Comparison of ENCODE assay signal across 26 cellular contexts in the genomic region with DNA sequence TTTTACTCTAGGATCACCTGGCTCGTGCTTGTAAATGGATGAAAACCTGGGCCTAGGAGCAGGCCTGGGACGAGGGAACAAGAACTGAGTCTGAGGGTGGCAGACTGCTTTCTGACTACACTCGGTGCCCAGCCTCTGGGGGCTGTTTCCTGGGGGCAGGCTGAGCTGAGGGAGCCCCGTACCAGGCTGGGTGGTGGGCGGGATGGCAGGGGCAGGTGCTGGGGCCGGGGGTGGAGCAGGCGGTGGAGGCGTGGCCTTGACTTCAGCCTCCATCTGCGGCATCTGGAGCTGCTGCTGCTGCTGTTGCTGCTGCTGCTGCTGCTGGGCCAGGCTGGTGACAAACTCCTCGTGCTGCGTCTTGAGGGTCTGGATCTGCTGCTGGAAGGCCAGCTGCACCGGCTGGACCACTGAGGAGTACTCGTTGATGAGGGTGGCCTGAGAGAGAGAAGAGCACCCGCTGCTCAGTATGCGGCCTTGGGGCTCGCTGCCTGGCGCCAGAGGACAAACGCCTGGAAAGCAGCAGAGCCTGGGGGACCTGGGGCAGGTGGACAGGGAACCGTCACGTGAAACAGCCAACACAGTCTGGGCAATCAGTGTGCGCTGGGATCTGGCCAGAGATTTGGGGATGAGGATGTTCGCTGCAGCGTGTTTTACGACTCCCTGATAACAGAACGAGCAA. TPM values are rescaled to one million over a fixed set of nuclear protein-coding genes. Genes with fewer than 3 reads are reported as not detected.
DNase-seq lines count a peak whose midpoint lies in the region; ATAC-seq, FAIRE-seq and TF ChIP-seq lines count a peak whose summit lies in the region.
"Had no signal": no experiment of that assay in that cellular context is flagged by ENCODE, and none has a peak within 500 bp of the region (broad histone marks: within the 10 kb centered on the region; RNA-seq: fewer than 3 reads in every experiment).

No MANE protein-coding gene starts in this region.

- no peaks in the 10 kb centered on the region for H3K23me2 ChIP-seq in H1 (ENCODE audit: low read depth, low read length)

- H2BK5ac ChIP-seq in H1 (ENCODE audit: low read depth, low read length): no peak overlapping the region

- H2AK5ac ChIP-seq in H1 (ENCODE audit: low read depth, low read length): no peak overlapping the region

- no peaks in the 10 kb centered on the region for H3K4me1 Mint-ChIP-seq in activated T-cell treated with anti-CD3 and anti-CD28 coated beads, Interleukin-2, amount 50 U/mL, for 72 hours (ENCODE audit: low read depth)
- no peaks in the 10 kb centered on the region for H3K4me1 Mint-ChIP-seq in progenitor cell of endocrine pancreas (ENCODE audit: low read depth)
- H3K4me1 Mint-ChIP-seq in glutamatergic neuron (ENCODE audit: low read depth, unreplicated experiment): no peaks in the 10 kb centered on the region
- H3K4me1 Mint-ChIP-seq: CD14-positive monocyte; CD8-positive, alpha-beta memory T cell; GM23338 had no signal

- CTCF ChIA-PET in RWPE1 (lab: Yijun Ruan, JAX): no interaction called here
- CTCF ChIA-PET in H1 (lab: Charles Lee; ENCODE audit: partially characterized antibody): interaction anchor here (0.7 to 2.1 kb wide), 3 partner anchors 15 to 72 kb away, joined by 3 to 10 read pairs (median 5); no protein-coding TSS in a partner anchor

- TF ChIP-seq POLR2A in H1 (IDR thresholded peaks at IDR 0.05; ENCODE audit: control extremely low read depth in 1 of 2, low read depth in 2 of 2, low read length in 2 of 2): no peak

- H3K9me3 Mint-ChIP-seq in activated T-cell treated with anti-CD3 and anti-CD28 coated beads, Interleukin-2, amount 50 U/mL, for 72 hours: no peaks in the 10 kb centered on the region
- H3K9me3 Mint-ChIP-seq in progenitor cell of endocrine pancreas (ENCODE audit: low read depth) (no peaks in the 10 kb centered on the region), glutamatergic neuron (ENCODE audit: unreplicated experiment) (no peaks in the 10 kb centered on the region)
- H3K9me3 Mint-ChIP-seq: CD14-positive monocyte; CD4-positive, alpha-beta T cell; CD8-positive, alpha-beta memory T cell; GM23338 had no signal

- no peak overlapping the region for H3K4ac ChIP-seq in H1 (replicated peaks; ENCODE audit: insufficient read length, low read depth, low read length)

- WGBS in H1 (ENCODE audit: extremely low coverage in 1 of 2, insufficient coverage in 1 of 2, insufficient read length in 1 of 2, insufficient replicate concordance in 2 of 2, low coverage in 1 of 2, low lambda C conversion rate in 2 of 2, missing lambda C conversion rate in 1 of 2), 2 experiments: 92% methylated on average over 24 of the region's 25 CpGs; no CpG with 5 or more reads in 1 of the 2 experiments

- no peak overlapping the region for H3K23ac ChIP-seq in H1 (ENCODE audit: insufficient read length)

- H3K27ac ChIP-seq in RWPE1: peak overlapping the region; percentile 6; the same call in 1 of the 2 replicates
- no peak overlapping the region for H3K27ac ChIP-seq in H1 (ENCODE audit: low read depth, low read length)
- H3K27ac ChIP-seq: A549; BLaER1 treated with 17β-estradiol and CSF1 and Interleukin-3, amounts not matched to agents 10 nM and 100 nM had no signal

- H3K9ac ChIP-seq in H1 (replicated peaks in 1 of 4; ENCODE audit: extremely low read depth in 1 of 4, low read depth in 3 of 4, low read length in 3 of 4): no peak overlapping the region

- H3K36me3 ChIP-seq in H1 (ENCODE audit: control insufficient read depth in 2 of 4, insufficient read depth in 4 of 4, low read length in 3 of 4): peaks cover 45 to 86% (median 76%) of the 10 kb centered on the region in 4 experiments

- H3K18ac ChIP-seq in H1 (ENCODE audit: extremely low read depth, low read length): no peak overlapping the region

- peaks cover 0 to 31% of the 10 kb centered on the region in 2 donors for H3K36me3 Mint-ChIP-seq in activated T-cell treated with anti-CD3 and anti-CD28 coated beads, Interleukin-2, amount 50 U/mL, for 72 hours (ENCODE audit: insufficient read depth in 2 of 2)
- peaks cover 11% of the 10 kb centered on the region for H3K36me3 Mint-ChIP-seq in progenitor cell of endocrine pancreas (ENCODE audit: insufficient read depth)
- no peaks in the 10 kb centered on the region for H3K36me3 Mint-ChIP-seq in glutamatergic neuron (ENCODE audit: unreplicated experiment)

- no peak for TF ChIP-seq EP300 in H1 (IDR thresholded peaks at IDR 0.05; ENCODE audit: borderline replicate concordance in 1 of 2, low read depth in 2 of 2, low read length in 2 of 2)

- no peak overlapping the region for H3K56ac ChIP-seq in H1 (replicated peaks; ENCODE audit: insufficient read length, low read depth, low read length)

- no peak overlapping the region for H2BK20ac ChIP-seq in H1 (ENCODE audit: low read length)

- POLR2A ChIA-PET in RWPE1 (lab: Yijun Ruan, JAX; ENCODE audit: low non-redundant PET) (no interaction called here), H1 (lab: Charles Lee; ENCODE audit: partially characterized antibody) (interaction anchor here (0.6 kb wide), 1 partner anchor 35 kb away, joined by 4 read pairs; no protein-coding TSS in a partner anchor)

- H3K4me3 Mint-ChIP-seq in activated T-cell treated with anti-CD3 and anti-CD28 coated beads, Interleukin-2, amount 50 U/mL, for 72 hours: no peak overlapping the region
- no peak overlapping the region for H3K4me3 Mint-ChIP-seq in progenitor cell of endocrine pancreas (ENCODE audit: low read depth)
- H3K4me3 Mint-ChIP-seq in glutamatergic neuron (ENCODE audit: unreplicated experiment): no peak overlapping the region
- H3K4me3 Mint-ChIP-seq: CD14-positive monocyte; CD4-positive, alpha-beta T cell; CD8-positive, alpha-beta memory T cell; GM23338 had no signal

- H3K27me3 ChIP-seq in H1 (replicated peaks in 1 of 4; ENCODE audit: control insufficient read depth in 3 of 4, extremely low read depth in 1 of 4, insufficient read depth in 3 of 4, low read length in 3 of 4): no peaks in the 10 kb centered on the region
- H3K27me3 ChIP-seq: BE2C; BLaER1 treated with 17β-estradiol and CSF1 and Interleukin-3, amounts not matched to agents 10 nM and 100 nM had no signal

- no peaks in the 10 kb centered on the region for H3K9me3 ChIP-seq in H1 (ENCODE audit: insufficient read depth in 2 of 2, low read depth in 1 of 2, low read length in 1 of 2)
- H3K9me3 ChIP-seq: A549; BE2C; BLaER1 treated with 17β-estradiol and CSF1 and Interleukin-3, amounts not matched to agents 10 nM and 100 nM; HAP-1 had no signal

- no peak for DNase-seq in activated T-cell treated with anti-CD3 and anti-CD28 coated beads, Interleukin-2, amount 50 U/mL, for 72 hours
- no peak for DNase-seq in activated T-cell treated with anti-CD3 and anti-CD28 coated beads for 4 hours
- DNase-seq in RWPE1 (ENCODE audit: low spot score): no peak
- DNase-seq in H1 (ENCODE audit: low read depth in 1 of 2, low spot score in 2 of 2): no peak
- DNase-seq in progenitor cell of endocrine pancreas (ENCODE audit: low spot score, unreplicated experiment): no peak
- DNase-seq in glutamatergic neuron: no peak
- DNase-seq in T-helper 9 cell: no peak
- DNase-seq: 8988T; ACHN; AML-193; BE2C; CD4-positive, alpha-beta T cell; CD8-positive, alpha-beta memory T cell; DMS 273 treated with DMSO at 0.1 percent for 48 hours; DMS79; EL; GDM1 had no signal

- no peak overlapping the region for H2BK15ac ChIP-seq in H1 (ENCODE audit: low read length)

- no peak overlapping the region for H2AFZ ChIP-seq in H1 (ENCODE audit: low read length)
- H2AFZ ChIP-seq: GM23338 had no signal

- FAIRE-seq in H1 (lab: Jason Lieb, UNC): no peak
- FAIRE-seq: A549, D721Med, GM12878, H54 had no signal

- H3K14ac ChIP-seq in H1 (ENCODE audit: insufficient read length): no peak overlapping the region

- H2BK12ac ChIP-seq in H1 (ENCODE audit: low read depth, low read length): no peak overlapping the region

- H3K4me2 ChIP-seq in H1 (ENCODE audit: insufficient read depth in 1 of 2, low read depth in 2 of 2, low read length in 2 of 2): no peak overlapping the region
- H3K4me2 ChIP-seq: A549; BLaER1 treated with 17β-estradiol and CSF1 and Interleukin-3, amounts not matched to agents 10 nM and 100 nM; GM23338 had no signal

- peak overlapping the region; percentile 28 for H3K27ac Mint-ChIP-seq in activated T-cell treated with anti-CD3 and anti-CD28 coated beads, Interleukin-2, amount 50 U/mL, for 72 hours
- peak overlapping the region; percentile 37 for H3K27ac Mint-ChIP-seq in progenitor cell of endocrine pancreas
- no peak overlapping the region for H3K27ac Mint-ChIP-seq in glutamatergic neuron (ENCODE audit: unreplicated experiment)
- H3K27ac Mint-ChIP-seq: CD4-positive, alpha-beta T cell; CD8-positive, alpha-beta memory T cell; GM23338 had no signal

- no peak for TF ChIP-seq RAD21 in H1 (IDR thresholded peaks at IDR 0.05 in 1 of 2, conservative IDR thresholded peaks at IDR 0.05 in 1 of 2; ENCODE audit: low read depth in 2 of 2, low read length in 2 of 2)

- H2BK120ac ChIP-seq in H1 (replicated peaks; ENCODE audit: low read depth, low read length): no peak overlapping the region

- no peaks in the 10 kb centered on the region for H3K27me3 Mint-ChIP-seq in activated T-cell treated with anti-CD3 and anti-CD28 coated beads, Interleukin-2, amount 50 U/mL, for 72 hours (ENCODE audit: low read depth)
- H3K27me3 Mint-ChIP-seq in progenitor cell of endocrine pancreas (no peaks in the 10 kb centered on the region), glutamatergic neuron (ENCODE audit: unreplicated experiment) (peaks cover 5% of the 10 kb centered on the region)
- H3K27me3 Mint-ChIP-seq: CD4-positive, alpha-beta T cell; CD8-positive, alpha-beta memory T cell had no signal

- H3K79me2 ChIP-seq in H1 (ENCODE audit: control insufficient read depth in 1 of 2, insufficient read depth in 2 of 2, low read length in 2 of 2): no peaks in the 10 kb centered on the region

- TF ChIP-seq CTCF in RWPE1 (conservative IDR thresholded peaks at IDR 0.05; ENCODE audit: low read depth) (no peak), H1 (IDR thresholded peaks at IDR 0.05; ENCODE audit: control extremely low read depth in 1 of 3, insufficient read depth in 1 of 3, low read depth in 1 of 3, low read length in 3 of 3) (no peak), progenitor cell of endocrine pancreas (IDR thresholded peaks at IDR 0.05; ENCODE audit: unreplicated experiment) (no peak), glutamatergic neuron (IDR thresholded peaks at IDR 0.05; ENCODE audit: partially characterized antibody, unreplicated experiment) (no peak)

- H4K8ac ChIP-seq in H1 (ENCODE audit: extremely low read depth, insufficient read depth, low read length): peak overlapping the region; percentile 51

- no peak overlapping the region for H4K5ac ChIP-seq in H1 (ENCODE audit: insufficient read length, low read depth, low read length)

- H4K20me1 ChIP-seq in H1 (replicated peaks in 1 of 2; ENCODE audit: control insufficient read depth in 1 of 2, insufficient read depth in 2 of 2, low read length in 2 of 2): peaks cover 2 to 30% of the 10 kb centered on the region in 2 experiments

- H4K91ac ChIP-seq in H1 (replicated peaks; ENCODE audit: insufficient read length, low read length): no peak overlapping the region

- H3K79me1 ChIP-seq in H1 (ENCODE audit: low read depth, low read length): no peaks in the 10 kb centered on the region

- no peak for ATAC-seq in activated T-cell treated with anti-CD3 and anti-CD28 coated beads, Interleukin-2, amount 50 U/mL, for 72 hours (replicated peaks in 1 of 2)
- no peak for ATAC-seq in HG02588 (IDR thresholded peaks at IDR 0.05; ENCODE audit: unreplicated experiment)
- ATAC-seq: A549, GM12878, GM23338 had no signal

- no peak overlapping the region for H3K4me3 ChIP-seq in H1 (ENCODE audit: extremely low read depth in 1 of 4, insufficient read depth in 2 of 4, low read depth in 3 of 4, low read length in 4 of 4)
- H3K4me3 ChIP-seq: A549; BLaER1 treated with 17β-estradiol and CSF1 and Interleukin-3, amounts not matched to agents 10 nM and 100 nM; GM12878; GM23338; HAP-1 had no signal

- no peaks in the 10 kb centered on the region for H3K4me1 ChIP-seq in H1 (replicated peaks in 1 of 4; ENCODE audit: control insufficient read depth in 3 of 4, insufficient read depth in 4 of 4, low read length in 3 of 4)
- H3K4me1 ChIP-seq: A549; BE2C; BLaER1 treated with 17β-estradiol and CSF1 and Interleukin-3, amounts not matched to agents 10 nM and 100 nM; HAP-1 had no signal

RNA-seq across cellular contexts. Expression of a gene that starts 12.6 kb away (rescaled TPM):
- total RNA-seq in activated T-cell treated with anti-CD3 and anti-CD28 coated beads, Interleukin-2, amount 50 U/mL, for 72 hours: 10 to 100 TPM; 54.8 to 59.6 TPM
- 72.5 and 73.7 TPM in 2 replicates for total RNA-seq in H1 (2021; fragmentation: NEBNext Ultra II Directional; extraction: Animal tissue kit (Norgen Biotek cat#: 25700))
- polyA plus RNA-seq in H1 (2011; rRNA removed): 13.9 and 23.9 TPM in 2 replicates
- 9.3 TPM for polyA plus RNA-seq in H1 (2011; cell fraction: cytosol; rRNA removed)
- 52.5 TPM for polyA plus RNA-seq in H1 (2011; cell fraction: nucleus; rRNA removed)
- 38.9 to 59.6 TPM (median 54.5 TPM) in 4 replicates for polyA plus RNA-seq in H1 (2012, experiment 1 of 2)
- polyA plus RNA-seq in H1 (2012, experiment 2 of 2): 37.2 TPM
- 47.6 TPM for polyA plus RNA-seq in H1 (2013, experiment 1 of 2)
- polyA plus RNA-seq in H1 (2013, experiment 2 of 2): 44.8 TPM
- 6.0 and 8.6 TPM in 2 replicates for polyA minus RNA-seq in H1 (2011; rRNA and poly(A)+ RNA removed)
- 25.3 TPM for polyA minus RNA-seq in H1 (2011; cell fraction: cytosol; rRNA and poly(A)+ RNA removed)
- polyA minus RNA-seq in H1 (2011; cell fraction: nucleus; rRNA and poly(A)+ RNA removed): 26.4 TPM
- total RNA-seq in progenitor cell of endocrine pancreas (74.6 and 76.4 TPM in 2 replicates), glutamatergic neuron (ENCODE audit: unreplicated experiment) (50.7 TPM)

RNA-seq across cellular contexts. Expression of a gene that starts 33.4 kb away (rescaled TPM):
- total RNA-seq in activated T-cell treated with anti-CD3 and anti-CD28 coated beads, Interleukin-2, amount 50 U/mL, for 72 hours: 1 to 10 TPM; 3.0 to 3.4 TPM
- 4.2 and 4.5 TPM in 2 replicates for total RNA-seq in H1 (2021; fragmentation: NEBNext Ultra II Directional; extraction: Animal tissue kit (Norgen Biotek cat#: 25700))
- polyA plus RNA-seq in H1 (2011; rRNA removed): 2.1 and 2.8 TPM in 2 replicates
- 3.1 TPM for polyA plus RNA-seq in H1 (2011; cell fraction: cytosol; rRNA removed)
- 4.2 TPM for polyA plus RNA-seq in H1 (2011; cell fraction: nucleus; rRNA removed)
- polyA plus RNA-seq in H1 (2012, experiment 1 of 2): 3.6 to 5.5 TPM (median 4.1 TPM) in 4 replicates
- 1.7 TPM for polyA plus RNA-seq in H1 (2012, experiment 2 of 2)
- polyA plus RNA-seq in H1 (2013, experiment 1 of 2): 3.3 TPM
- 2.9 TPM for polyA plus RNA-seq in H1 (2013, experiment 2 of 2)
- 1.9 TPM in 2 replicates for polyA minus RNA-seq in H1 (2011; rRNA and poly(A)+ RNA removed)
- polyA minus RNA-seq in H1 (2011; cell fraction: cytosol; rRNA and poly(A)+ RNA removed): 2.9 TPM
- polyA minus RNA-seq in H1 (2011; cell fraction: nucleus; rRNA and poly(A)+ RNA removed): 4.1 TPM
- total RNA-seq in progenitor cell of endocrine pancreas (11.5 and 12.3 TPM in 2 replicates), glutamatergic neuron (ENCODE audit: unreplicated experiment) (5.0 TPM)

RNA-seq across cellular contexts. Expression of a gene that starts 33.6 kb away (rescaled TPM):
- total RNA-seq in activated T-cell treated with anti-CD3 and anti-CD28 coated beads, Interleukin-2, amount 50 U/mL, for 72 hours: not detected
- total RNA-seq in H1 (2021; fragmentation: NEBNext Ultra II Directional; extraction: Animal tissue kit (Norgen Biotek cat#: 25700)): 0.32 and 0.33 TPM in 2 replicates
- 0.11 TPM in 1 of 2 replicates, not detected in the other for polyA plus RNA-seq in H1 (2011; rRNA removed)
- polyA plus RNA-seq in H1 (2011; cell fraction: cytosol; rRNA removed): 0.30 TPM
- 0.17 TPM for polyA plus RNA-seq in H1 (2011; cell fraction: nucleus; rRNA removed)
- polyA plus RNA-seq in H1 (2012, experiment 1 of 2): 0.19 to 0.40 TPM (median 0.35 TPM) in 4 replicates
- 0.37 TPM for polyA plus RNA-seq in H1 (2012, experiment 2 of 2)
- polyA plus RNA-seq in H1 (2013, experiment 1 of 2): 0.55 TPM
- 0.64 TPM for polyA plus RNA-seq in H1 (2013, experiment 2 of 2)
- 0.44 TPM in 1 of 2 replicates, not detected in the other for polyA minus RNA-seq in H1 (2011; rRNA and poly(A)+ RNA removed)
- polyA minus RNA-seq in H1 (2011; cell fraction: cytosol; rRNA and poly(A)+ RNA removed): not detected
- not detected for polyA minus RNA-seq in H1 (2011; cell fraction: nucleus; rRNA and poly(A)+ RNA removed)
- total RNA-seq in progenitor cell of endocrine pancreas: not detected in 2 replicates
- not detected for total RNA-seq in glutamatergic neuron (ENCODE audit: unreplicated experiment)
- total RNA-seq: CD4-positive, alpha-beta T cell; CD8-positive, alpha-beta memory T cell had no signal
- polyA plus RNA-seq: CD14-positive monocyte; CD8-positive, alpha-beta memory T cell had no signal

RNA-seq across cellular contexts. Expression of a gene that starts 42.6 kb away (rescaled TPM):
- total RNA-seq in activated T-cell treated with anti-CD3 and anti-CD28 coated beads, Interleukin-2, amount 50 U/mL, for 72 hours: 10 to 100 TPM; 36.5 to 39.5 TPM
- total RNA-seq in H1 (2021; fragmentation: NEBNext Ultra II Directional; extraction: Animal tissue kit (Norgen Biotek cat#: 25700)): 26.0 and 28.5 TPM in 2 replicates
- polyA plus RNA-seq in H1 (2011; rRNA removed): 31.2 and 31.9 TPM in 2 replicates
- polyA plus RNA-seq in H1 (2011; cell fraction: cytosol; rRNA removed): 19.0 TPM
- polyA plus RNA-seq in H1 (2011; cell fraction: nucleus; rRNA removed): 47.0 TPM
- 17.7 to 21.3 TPM (median 20.5 TPM) in 4 replicates for polyA plus RNA-seq in H1 (2012, experiment 1 of 2)
- 15.8 TPM for polyA plus RNA-seq in H1 (2012, experiment 2 of 2)
- polyA plus RNA-seq in H1 (2013, experiment 1 of 2): 36.8 TPM
- polyA plus RNA-seq in H1 (2013, experiment 2 of 2): 43.2 TPM
- 52.9 and 53.8 TPM in 2 replicates for polyA minus RNA-seq in H1 (2011; rRNA and poly(A)+ RNA removed)
- 20.4 TPM for polyA minus RNA-seq in H1 (2011; cell fraction: cytosol; rRNA and poly(A)+ RNA removed)
- 24.4 TPM for polyA minus RNA-seq in H1 (2011; cell fraction: nucleus; rRNA and poly(A)+ RNA removed)
- total RNA-seq in progenitor cell of endocrine pancreas (48.5 and 49.1 TPM in 2 replicates), glutamatergic neuron (ENCODE audit: unreplicated experiment) (31.9 TPM)

RNA-seq across cellular contexts. Expression of a gene that starts 57.8 kb away (rescaled TPM):
- 10 to 100 TPM; 29.4 to 34.8 TPM for total RNA-seq in activated T-cell treated with anti-CD3 and anti-CD28 coated beads, Interleukin-2, amount 50 U/mL, for 72 hours
- 36.6 and 37.2 TPM in 2 replicates for total RNA-seq in H1 (2021; fragmentation: NEBNext Ultra II Directional; extraction: Animal tissue kit (Norgen Biotek cat#: 25700))
- 17.6 and 22.4 TPM in 2 replicates for polyA plus RNA-seq in H1 (2011; rRNA removed)
- polyA plus RNA-seq in H1 (2011; cell fraction: cytosol; rRNA removed): 15.2 TPM
- polyA plus RNA-seq in H1 (2011; cell fraction: nucleus; rRNA removed): 31.3 TPM
- 29.7 to 35.7 TPM (median 31.8 TPM) in 4 replicates for polyA plus RNA-seq in H1 (2012, experiment 1 of 2)
- 13.3 TPM for polyA plus RNA-seq in H1 (2012, experiment 2 of 2)
- polyA plus RNA-seq in H1 (2013, experiment 1 of 2): 18.0 TPM
- 17.5 TPM for polyA plus RNA-seq in H1 (2013, experiment 2 of 2)
- polyA minus RNA-seq in H1 (2011; rRNA and poly(A)+ RNA removed): 19.7 and 27.4 TPM in 2 replicates
- polyA minus RNA-seq in H1 (2011; cell fraction: cytosol; rRNA and poly(A)+ RNA removed): 28.3 TPM
- polyA minus RNA-seq in H1 (2011; cell fraction: nucleus; rRNA and poly(A)+ RNA removed): 32.3 TPM
- total RNA-seq in progenitor cell of endocrine pancreas: 56.8 and 59.3 TPM in 2 replicates
- 84.9 TPM for total RNA-seq in glutamatergic neuron (ENCODE audit: unreplicated experiment)
